In genomic region chr12:92656911-92657310, GRCh38 we compare ENCODE assay signal across 33 cellular contexts. TPM values are rescaled to one million over a fixed set of nuclear protein-coding genes. Genes with fewer than 3 reads are reported as not detected.
"Had no signal": no experiment of that assay in that cellular context is flagged by ENCODE, and none has a peak within 500 bp of the region (broad histone marks: within the 10 kb centered on the region; RNA-seq: fewer than 3 reads in every experiment).

No MANE protein-coding gene starts in this region.

- ATAC-seq: activated CD8-positive, alpha-beta T cell treated with anti-CD3 and anti-CD28 coated beads for 36 hours; activated T-cell treated with anti-CD3 and anti-CD28 coated beads, Interleukin-2, amount 50 U/mL, for 72 hours; activated T-helper 17 cell treated with anti-CD3 and anti-CD28 coated beads, Interleukin-2, amount 50 U/mL, for 72 hours had no signal

- DNase-seq: activated CD4-positive, alpha-beta T cell treated with anti-CD3 and anti-CD28 coated beads for 1 hour; activated CD4-positive, alpha-beta T cell treated with anti-CD3 and anti-CD28 coated beads for 48 hours; activated CD4-positive, alpha-beta T cell treated with anti-CD3 and anti-CD28 coated beads, Interleukin-2, amount 50 U/mL, for 4 hours; activated CD4-positive, CD25-positive, alpha-beta regulatory T cell; activated CD8-positive, alpha-beta T cell treated with anti-CD3 and anti-CD28 coated beads for 36 hours; activated effector memory CD4-positive, alpha-beta T cell treated with anti-CD3 and anti-CD28 coated beads, Interleukin-2, amount 50 U/mL, for 16 hours; activated naive CD4-positive, alpha-beta T cell; activated naive CD4-positive, alpha-beta T cell treated with anti-CD3 and anti-CD28 coated beads, Interleukin-2, amount 50 U/mL, for 16 hours; activated naive CD8-positive, alpha-beta T cell treated with anti-CD3 and anti-CD28 coated beads for 36 hours; activated T-cell treated with anti-CD3 and anti-CD28 coated beads, Interleukin-2, amount 50 U/mL, for 1 hour; activated T-cell treated with anti-CD3 and anti-CD28 coated beads, Interleukin-2, amount 50 U/mL, for 72 hours; amygdala; NCI-H1105; NCI-H1417 treated with DMSO at 0.1 percent for 48 hours; NCI-H187 treated with DMSO at 0.1 percent for 48 hours; NCI-H2081; NCI-H510A; NCI-H526; NCI-H748 treated with DMSO at 0.1 percent for 48 hours; NK-92 treated with Interleukin-12 subunit alpha and Interleukin-12 subunit beta, amount 100 ng/mL, for 24 hours; Right ventricle myocardium superior; T1000; WERI-Rb-1 had no signal

- H3K36me3 ChIP-seq: ascending aorta, cardiac muscle cell, WERI-Rb-1 had no signal

- H3K9me3 Mint-ChIP-seq: activated CD8-positive, alpha-beta T cell treated with anti-CD3 and anti-CD28 coated beads for 36 hours; activated naive CD8-positive, alpha-beta T cell treated with anti-CD3 and anti-CD28 coated beads for 36 hours; activated T-cell treated with anti-CD3 and anti-CD28 coated beads, Interleukin-2, amount 50 U/mL, for 72 hours; activated T-helper 17 cell treated with anti-CD3 and anti-CD28 coated beads, Interleukin-2, amount 50 U/mL, for 72 hours; central memory CD8-positive, alpha-beta T cell had no signal

- H3K4me3 ChIP-seq: ascending aorta, cardiac muscle cell, SK-N-MC had no signal

- H3K4me3 Mint-ChIP-seq: activated CD8-positive, alpha-beta T cell treated with anti-CD3 and anti-CD28 coated beads for 36 hours; activated naive CD8-positive, alpha-beta T cell treated with anti-CD3 and anti-CD28 coated beads for 36 hours; activated T-cell treated with anti-CD3 and anti-CD28 coated beads, Interleukin-2, amount 50 U/mL, for 72 hours; activated T-helper 17 cell treated with anti-CD3 and anti-CD28 coated beads, Interleukin-2, amount 50 U/mL, for 72 hours; central memory CD8-positive, alpha-beta T cell had no signal

- H3K9me3 ChIP-seq: ascending aorta had no signal

- H3K27ac Mint-ChIP-seq: activated CD8-positive, alpha-beta T cell treated with anti-CD3 and anti-CD28 coated beads for 36 hours; activated naive CD8-positive, alpha-beta T cell treated with anti-CD3 and anti-CD28 coated beads for 36 hours; activated T-cell treated with anti-CD3 and anti-CD28 coated beads, Interleukin-2, amount 50 U/mL, for 72 hours; activated T-helper 17 cell treated with anti-CD3 and anti-CD28 coated beads, Interleukin-2, amount 50 U/mL, for 72 hours had no signal

- H3K4me2 ChIP-seq: KMS-11 had no signal

- H3K36me3 Mint-ChIP-seq: activated naive CD8-positive, alpha-beta T cell treated with anti-CD3 and anti-CD28 coated beads for 36 hours had no signal

- H3K27me3 ChIP-seq: ascending aorta, cardiac muscle cell had no signal

- H3K27ac ChIP-seq: ascending aorta, cardiac muscle cell, KMS-11, SK-N-MC, WERI-Rb-1 had no signal

- H3K4me1 ChIP-seq: ascending aorta had no signal

- H3K4me1 Mint-ChIP-seq: activated naive CD8-positive, alpha-beta T cell treated with anti-CD3 and anti-CD28 coated beads for 36 hours; activated T-helper 17 cell treated with anti-CD3 and anti-CD28 coated beads, Interleukin-2, amount 50 U/mL, for 72 hours; central memory CD8-positive, alpha-beta T cell had no signal

- H3K27me3 Mint-ChIP-seq: activated CD8-positive, alpha-beta T cell treated with anti-CD3 and anti-CD28 coated beads for 36 hours; activated naive CD8-positive, alpha-beta T cell treated with anti-CD3 and anti-CD28 coated beads for 36 hours; central memory CD8-positive, alpha-beta T cell had no signal

- H3K9ac ChIP-seq: KMS-11 had no signal

RNA-seq across cellular contexts. Expression of gene PLEKHG7, which starts 45.9 kb away (rescaled TPM):
- total RNA-seq: activated CD8-positive, alpha-beta memory T cell treated with anti-CD3 and anti-CD28 coated beads for 36 hours; activated CD8-positive, alpha-beta T cell treated with anti-CD3 and anti-CD28 coated beads for 36 hours; activated naive CD8-positive, alpha-beta T cell treated with anti-CD3 and anti-CD28 coated beads for 36 hours; activated T-cell treated with anti-CD3 and anti-CD28 coated beads, Interleukin-2, amount 50 U/mL, for 72 hours; activated T-helper 17 cell treated with anti-CD3 and anti-CD28 coated beads, Interleukin-2, amount 50 U/mL, for 72 hours; ascending aorta; cardiac muscle cell; MCF 10A; Right ventricle myocardium superior; T-helper 1 cell treated with Interleukin-12 subunit alpha and Interleukin-12 subunit beta and Interleukin-4 antibody, amounts not matched to agents 30 ng/mL and 1 ng/mL, for 36 hours; T-helper 2 cell treated with Interferon-gamma antibody and Interleukin-4, amounts not matched to agents 100 ng/mL and 5 ng/mL, for 36 hours had no signal
